1 cellular context compared by ENCODE assay signal in the genomic region with DNA sequence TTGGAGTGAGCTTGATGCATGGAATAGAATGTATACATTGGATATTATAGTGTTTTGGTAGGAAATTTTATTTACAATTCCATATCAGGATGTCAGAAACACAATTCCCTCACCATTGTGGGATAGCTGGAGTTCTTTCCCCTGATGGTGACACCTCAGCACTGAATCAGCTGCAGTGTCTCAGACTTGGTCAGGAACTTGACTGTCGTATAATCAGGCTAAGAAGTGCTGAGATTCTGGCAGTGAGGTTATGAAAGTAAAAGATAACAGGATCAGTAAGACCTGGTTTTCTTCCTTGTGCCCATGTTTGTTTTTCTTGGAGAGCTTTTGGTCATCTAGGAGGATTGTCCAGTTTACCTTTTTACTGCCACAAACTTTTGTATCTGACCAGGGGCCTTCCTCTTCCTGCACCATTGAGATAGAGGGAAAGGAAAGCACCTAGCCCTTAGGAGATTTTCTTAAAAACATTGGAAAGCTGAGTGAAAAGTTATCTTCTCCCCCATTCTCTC.
TF ChIP-seq lines count a peak whose summit lies in the region.

No MANE protein-coding gene starts in this region.

TF ChIP-seq in SK-N-SH treated with all-trans-retinoic acid at 6 μM for 48 hours, 23 proteins besides CTCF, POLR2A, EP300 and RAD21 (continued from another document):
- TF ChIP-seq, protein P1, sequence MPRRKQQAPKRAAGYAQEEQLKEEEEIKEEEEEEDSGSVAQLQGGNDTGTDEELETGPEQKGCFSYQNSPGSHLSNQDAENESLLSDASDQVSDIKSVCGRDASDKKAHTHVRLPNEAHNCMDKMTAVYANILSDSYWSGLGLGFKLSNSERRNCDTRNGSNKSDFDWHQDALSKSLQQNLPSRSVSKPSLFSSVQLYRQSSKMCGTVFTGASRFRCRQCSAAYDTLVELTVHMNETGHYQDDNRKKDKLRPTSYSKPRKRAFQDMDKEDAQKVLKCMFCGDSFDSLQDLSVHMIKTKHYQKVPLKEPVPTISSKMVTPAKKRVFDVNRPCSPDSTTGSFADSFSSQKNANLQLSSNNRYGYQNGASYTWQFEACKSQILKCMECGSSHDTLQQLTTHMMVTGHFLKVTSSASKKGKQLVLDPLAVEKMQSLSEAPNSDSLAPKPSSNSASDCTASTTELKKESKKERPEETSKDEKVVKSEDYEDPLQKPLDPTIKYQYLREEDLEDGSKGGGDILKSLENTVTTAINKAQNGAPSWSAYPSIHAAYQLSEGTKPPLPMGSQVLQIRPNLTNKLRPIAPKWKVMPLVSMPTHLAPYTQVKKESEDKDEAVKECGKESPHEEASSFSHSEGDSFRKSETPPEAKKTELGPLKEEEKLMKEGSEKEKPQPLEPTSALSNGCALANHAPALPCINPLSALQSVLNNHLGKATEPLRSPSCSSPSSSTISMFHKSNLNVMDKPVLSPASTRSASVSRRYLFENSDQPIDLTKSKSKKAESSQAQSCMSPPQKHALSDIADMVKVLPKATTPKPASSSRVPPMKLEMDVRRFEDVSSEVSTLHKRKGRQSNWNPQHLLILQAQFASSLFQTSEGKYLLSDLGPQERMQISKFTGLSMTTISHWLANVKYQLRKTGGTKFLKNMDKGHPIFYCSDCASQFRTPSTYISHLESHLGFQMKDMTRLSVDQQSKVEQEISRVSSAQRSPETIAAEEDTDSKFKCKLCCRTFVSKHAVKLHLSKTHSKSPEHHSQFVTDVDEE (CRISPR knock-in tag; IDR thresholded peaks at IDR 0.05), result no peak
- TF ChIP-seq TOX (CRISPR knock-in tag; IDR thresholded peaks at IDR 0.05; ENCODE audit: borderline replicate concordance), result no peak
- no peak for TF ChIP-seq ZNF70 (CRISPR knock-in tag; IDR thresholded peaks at IDR 0.05)
- TF ChIP-seq ZNF8 (CRISPR knock-in tag; IDR thresholded peaks at IDR 0.05), result no peak
- TF ChIP-seq BACH2 (CRISPR knock-in tag; IDR thresholded peaks at IDR 0.05; ENCODE audit: borderline replicate concordance), result no peak
- no peak for TF ChIP-seq ZFP3 (CRISPR knock-in tag; IDR thresholded peaks at IDR 0.05)
- TF ChIP-seq TCF4 (CRISPR knock-in tag; IDR thresholded peaks at IDR 0.05; ENCODE audit: borderline replicate concordance), result no peak
- TF ChIP-seq ARNTL (CRISPR knock-in tag; IDR thresholded peaks at IDR 0.05; ENCODE audit: borderline replicate concordance, low read depth), result no peak
- TF ChIP-seq PPARA (CRISPR knock-in tag; IDR thresholded peaks at IDR 0.05; ENCODE audit: borderline replicate concordance), result no peak
- TF ChIP-seq ZC3H10 (CRISPR knock-in tag; IDR thresholded peaks at IDR 0.05), result no peak
- no peak for TF ChIP-seq ESRRG (CRISPR knock-in tag; IDR thresholded peaks at IDR 0.05)
- TF ChIP-seq OSR1 (CRISPR knock-in tag; IDR thresholded peaks at IDR 0.05), result no peak
- TF ChIP-seq CSRNP3 (CRISPR knock-in tag; IDR thresholded peaks at IDR 0.05), result no peak
- no peak for TF ChIP-seq PATZ1 (CRISPR knock-in tag; IDR thresholded peaks at IDR 0.05; ENCODE audit: borderline replicate concordance)
- no peak for TF ChIP-seq ISL1 (CRISPR knock-in tag; IDR thresholded peaks at IDR 0.05)
- TF ChIP-seq, protein P2, sequence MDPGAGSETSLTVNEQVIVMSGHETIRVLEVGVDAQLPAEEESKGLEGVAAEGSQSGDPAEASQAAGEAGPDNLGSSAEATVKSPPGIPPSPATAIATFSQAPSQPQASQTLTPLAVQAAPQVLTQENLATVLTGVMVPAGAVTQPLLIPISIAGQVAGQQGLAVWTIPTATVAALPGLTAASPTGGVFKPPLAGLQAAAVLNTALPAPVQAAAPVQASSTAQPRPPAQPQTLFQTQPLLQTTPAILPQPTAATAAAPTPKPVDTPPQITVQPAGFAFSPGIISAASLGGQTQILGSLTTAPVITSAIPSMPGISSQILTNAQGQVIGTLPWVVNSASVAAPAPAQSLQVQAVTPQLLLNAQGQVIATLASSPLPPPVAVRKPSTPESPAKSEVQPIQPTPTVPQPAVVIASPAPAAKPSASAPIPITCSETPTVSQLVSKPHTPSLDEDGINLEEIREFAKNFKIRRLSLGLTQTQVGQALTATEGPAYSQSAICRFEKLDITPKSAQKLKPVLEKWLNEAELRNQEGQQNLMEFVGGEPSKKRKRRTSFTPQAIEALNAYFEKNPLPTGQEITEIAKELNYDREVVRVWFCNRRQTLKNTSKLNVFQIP (CRISPR knock-in tag; IDR thresholded peaks at IDR 0.05; ENCODE audit: borderline replicate concordance, low read depth), result no peak
- TF ChIP-seq ZNF565 (CRISPR knock-in tag; conservative IDR thresholded peaks at IDR 0.05; ENCODE audit: low read depth), result no peak
